1 cellular context compared by ENCODE assay signal in the genomic region with DNA sequence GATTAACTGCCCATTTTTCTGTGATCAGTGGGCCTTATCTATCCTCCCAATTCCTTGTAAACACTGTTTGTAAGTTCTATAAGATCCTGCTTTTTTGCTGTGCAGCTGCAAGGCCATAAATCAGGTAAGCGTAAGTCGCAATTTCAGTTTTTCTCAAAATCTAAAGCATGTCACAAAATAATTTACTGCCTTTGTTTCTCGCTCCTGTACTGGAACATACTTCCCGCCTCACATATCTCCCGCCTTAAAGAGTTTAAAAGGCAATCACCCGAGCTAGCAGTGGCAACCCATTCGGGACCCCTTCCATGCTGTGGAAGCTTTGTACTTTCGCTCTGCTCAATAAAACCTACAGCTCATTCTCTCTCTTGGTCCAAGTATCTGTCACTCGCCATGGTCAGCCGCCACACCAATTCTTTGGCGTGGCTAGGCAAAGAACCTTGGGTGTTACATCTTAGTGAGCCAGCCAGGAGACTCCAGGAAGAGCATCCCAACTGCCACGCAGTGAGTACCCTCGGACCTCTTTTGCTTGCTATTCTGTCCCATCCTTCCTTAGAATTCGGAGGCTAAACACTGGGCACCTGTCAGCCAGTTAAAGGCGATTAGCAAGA.
TF ChIP-seq lines count a peak whose summit lies in the region.

No MANE protein-coding gene starts in this region.

TF ChIP-seq in WTC11, 78 proteins besides CTCF, POLR2A, EP300 and RAD21:
- TF ChIP-seq TP53 (CRISPR knock-in tag; IDR thresholded peaks at IDR 0.05), result no peak
- TF ChIP-seq, protein P1, sequence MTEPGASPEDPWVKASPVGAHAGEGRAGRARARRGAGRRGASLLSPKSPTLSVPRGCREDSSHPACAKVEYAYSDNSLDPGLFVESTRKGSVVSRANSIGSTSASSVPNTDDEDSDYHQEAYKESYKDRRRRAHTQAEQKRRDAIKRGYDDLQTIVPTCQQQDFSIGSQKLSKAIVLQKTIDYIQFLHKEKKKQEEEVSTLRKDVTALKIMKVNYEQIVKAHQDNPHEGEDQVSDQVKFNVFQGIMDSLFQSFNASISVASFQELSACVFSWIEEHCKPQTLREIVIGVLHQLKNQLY (CRISPR knock-in tag; IDR thresholded peaks at IDR 0.05), result no peak
- TF ChIP-seq, protein P2, sequence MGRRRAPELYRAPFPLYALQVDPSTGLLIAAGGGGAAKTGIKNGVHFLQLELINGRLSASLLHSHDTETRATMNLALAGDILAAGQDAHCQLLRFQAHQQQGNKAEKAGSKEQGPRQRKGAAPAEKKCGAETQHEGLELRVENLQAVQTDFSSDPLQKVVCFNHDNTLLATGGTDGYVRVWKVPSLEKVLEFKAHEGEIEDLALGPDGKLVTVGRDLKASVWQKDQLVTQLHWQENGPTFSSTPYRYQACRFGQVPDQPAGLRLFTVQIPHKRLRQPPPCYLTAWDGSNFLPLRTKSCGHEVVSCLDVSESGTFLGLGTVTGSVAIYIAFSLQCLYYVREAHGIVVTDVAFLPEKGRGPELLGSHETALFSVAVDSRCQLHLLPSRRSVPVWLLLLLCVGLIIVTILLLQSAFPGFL (CRISPR knock-in tag; IDR thresholded peaks at IDR 0.05; ENCODE audit: borderline replicate concordance), result no peak
- TF ChIP-seq, protein P3, sequence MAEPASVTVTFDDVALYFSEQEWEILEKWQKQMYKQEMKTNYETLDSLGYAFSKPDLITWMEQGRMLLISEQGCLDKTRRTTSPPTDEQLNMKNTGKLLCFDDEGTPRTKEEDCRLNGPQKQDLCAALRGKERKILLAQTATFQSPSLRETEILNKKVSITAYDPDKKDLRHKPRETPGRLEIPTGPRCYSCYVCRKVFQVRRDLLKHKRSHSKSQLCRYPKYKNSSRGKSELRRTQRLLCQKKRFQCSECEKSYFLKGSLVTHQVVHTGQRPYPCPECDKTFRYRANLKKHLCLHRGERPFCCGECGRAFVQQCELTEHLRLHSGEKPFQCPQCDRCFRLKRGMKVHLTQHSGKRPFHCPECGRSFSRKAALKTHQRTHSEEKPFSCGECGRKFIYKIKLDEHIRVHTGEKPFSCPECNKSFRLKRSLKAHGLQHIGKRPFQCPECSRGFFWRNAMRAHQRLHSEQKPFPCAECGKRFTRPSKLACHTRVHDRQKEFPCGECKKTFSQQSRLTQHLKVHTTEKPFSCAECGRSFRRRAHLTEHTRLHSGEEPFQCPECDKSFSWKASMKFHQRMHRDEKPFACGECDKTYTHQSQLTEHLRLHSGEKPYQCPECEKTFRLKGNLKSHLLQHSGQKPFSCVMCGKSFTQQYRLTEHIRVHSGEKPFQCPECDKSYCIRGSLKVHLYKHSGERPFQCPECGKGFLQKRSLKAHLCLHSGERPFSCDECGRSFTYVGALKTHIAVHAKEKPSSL (CRISPR knock-in tag; conservative IDR thresholded peaks at IDR 0.05), result no peak
- TF ChIP-seq, protein P4, sequence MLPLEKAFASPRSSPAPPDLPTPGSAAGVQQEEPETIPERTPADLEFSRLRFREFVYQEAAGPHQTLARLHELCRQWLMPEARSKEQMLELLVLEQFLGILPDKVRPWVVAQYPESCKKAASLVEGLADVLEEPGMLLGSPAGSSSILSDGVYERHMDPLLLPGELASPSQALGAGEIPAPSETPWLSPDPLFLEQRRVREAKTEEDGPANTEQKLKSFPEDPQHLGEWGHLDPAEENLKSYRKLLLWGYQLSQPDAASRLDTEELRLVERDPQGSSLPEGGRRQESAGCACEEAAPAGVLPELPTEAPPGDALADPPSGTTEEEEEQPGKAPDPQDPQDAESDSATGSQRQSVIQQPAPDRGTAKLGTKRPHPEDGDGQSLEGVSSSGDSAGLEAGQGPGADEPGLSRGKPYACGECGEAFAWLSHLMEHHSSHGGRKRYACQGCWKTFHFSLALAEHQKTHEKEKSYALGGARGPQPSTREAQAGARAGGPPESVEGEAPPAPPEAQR (CRISPR knock-in tag; IDR thresholded peaks at IDR 0.05), result no peak
- TF ChIP-seq TCF7 (CRISPR knock-in tag; IDR thresholded peaks at IDR 0.05; ENCODE audit: low read depth), result no peak
